In genomic region chr20:42656130-42656529, GRCh38 we compare ENCODE assay signal across 24 cellular contexts.
"Had no signal": no experiment of that assay in that cellular context is flagged by ENCODE, and none has a peak within 500 bp of the region (broad histone marks: within the 10 kb centered on the region; RNA-seq: fewer than 3 reads in every experiment).

No MANE protein-coding gene starts in this region.

- H3K27me3 Mint-ChIP-seq: activated CD4-positive, alpha-beta memory T cell treated with anti-CD3 and anti-CD28 coated beads, Interleukin-2, amount 10 ng/mL, durations not matched to agents 7 days and 5 days; activated CD4-positive, alpha-beta T cell treated with anti-CD3 and anti-CD28 coated beads for 36 hours; activated CD4-positive, alpha-beta T cell treated with anti-CD3 and anti-CD28 coated beads, Interleukin-2, amount 10 ng/mL, durations not matched to agents 24 days and 14 days; activated naive CD4-positive, alpha-beta T cell treated with anti-CD3 and anti-CD28 coated beads, Interleukin-2, amount 10 ng/mL, durations not matched to agents 7 days and 5 days; activated naive CD8-positive, alpha-beta T cell treated with anti-CD3 and anti-CD28 coated beads, Interleukin-2, amount 10 ng/mL, durations not matched to agents 7 days and 5 days; activated T-cell treated with anti-CD3 and anti-CD28 coated beads, Interleukin-2, amount 50 U/mL, for 24 hours; central memory CD8-positive, alpha-beta T cell; dendritic cell treated with granulocyte-macrophage colony-stimulating factor and Interleukin-4, amounts not matched to agents 40 ng/mL and 50 ng/mL, for 4 days; effector memory CD8-positive, alpha-beta T cell had no signal

- H3K27ac Mint-ChIP-seq: activated CD4-positive, alpha-beta memory T cell treated with anti-CD3 and anti-CD28 coated beads, Interleukin-2, amount 10 ng/mL, durations not matched to agents 7 days and 5 days; activated CD4-positive, alpha-beta T cell treated with anti-CD3 and anti-CD28 coated beads for 36 hours; activated CD4-positive, alpha-beta T cell treated with anti-CD3 and anti-CD28 coated beads, Interleukin-2, amount 10 ng/mL, durations not matched to agents 24 days and 14 days; activated naive CD4-positive, alpha-beta T cell treated with anti-CD3 and anti-CD28 coated beads, Interleukin-2, amount 10 ng/mL, durations not matched to agents 7 days and 5 days; activated naive CD4-positive, alpha-beta T cell treated with anti-CD3 and anti-CD28 coated beads, Interleukin-2, amount 50 U/mL, for 72 hours; activated naive CD8-positive, alpha-beta T cell treated with anti-CD3 and anti-CD28 coated beads, Interleukin-2, amount 10 ng/mL, durations not matched to agents 7 days and 5 days; activated T-cell treated with anti-CD3 and anti-CD28 coated beads, Interleukin-2, amount 50 U/mL, for 24 hours; activated T-cell treated with anti-CD3 and anti-CD28 coated beads, Interleukin-2, amount 50 U/mL, for 72 hours; brain; dendritic cell treated with granulocyte-macrophage colony-stimulating factor and Interleukin-4, amounts not matched to agents 40 ng/mL and 50 ng/mL, for 4 days; effector memory CD8-positive, alpha-beta T cell had no signal

- DNase-seq: activated CD4-positive, alpha-beta memory T cell treated with anti-CD3 and anti-CD28 coated beads, Interleukin-2, amount 10 ng/mL, durations not matched to agents 7 days and 5 days; activated CD4-positive, alpha-beta T cell treated with anti-CD3 and anti-CD28 coated beads for 36 hours; activated CD4-positive, alpha-beta T cell treated with anti-CD3 and anti-CD28 coated beads, Interleukin-2, amount 10 ng/mL, durations not matched to agents 24 days and 14 days; activated CD4-positive, alpha-beta T cell treated with anti-CD3 and anti-CD28 coated beads, Interleukin-2, amount 50 U/mL, for 4 hours; activated CD4-positive, CD25-positive, alpha-beta regulatory T cell; activated CD4-positive, CD25-positive, alpha-beta regulatory T cell treated with anti-CD3 and anti-CD28 coated beads, Interleukin-2, amount 50 U/mL, for 72 hours; activated CD8-positive, alpha-beta memory T cell treated with anti-CD3 and anti-CD28 coated beads, Interleukin-2, amount 50 U/mL, for 48 hours; activated gamma-delta T cell; activated naive CD4-positive, alpha-beta T cell; activated naive CD4-positive, alpha-beta T cell treated with anti-CD3 and anti-CD28 coated beads, Interleukin-2, amount 10 ng/mL, durations not matched to agents 7 days and 5 days; activated naive CD8-positive, alpha-beta T cell treated with anti-CD3 and anti-CD28 coated beads, Interleukin-2, amount 10 ng/mL, durations not matched to agents 7 days and 5 days; activated T-cell treated with anti-CD3 and anti-CD28 coated beads for 4 hours; activated T-cell treated with anti-CD3 and anti-CD28 coated beads, Interleukin-2, amount 50 U/mL, for 24 hours; activated T-cell treated with anti-CD3 and anti-CD28 coated beads, Interleukin-2, amount 50 U/mL, for 72 hours; dorsolateral prefrontal cortex; effector CD4-positive, alpha-beta T cell; effector memory CD8-positive, alpha-beta T cell; foreskin fibroblast; head of caudate nucleus; T-helper 2 cell had no signal

- H3K4me3 Mint-ChIP-seq: activated CD4-positive, alpha-beta memory T cell treated with anti-CD3 and anti-CD28 coated beads, Interleukin-2, amount 10 ng/mL, durations not matched to agents 7 days and 5 days; activated CD4-positive, alpha-beta T cell treated with anti-CD3 and anti-CD28 coated beads for 36 hours; activated CD4-positive, alpha-beta T cell treated with anti-CD3 and anti-CD28 coated beads, Interleukin-2, amount 10 ng/mL, durations not matched to agents 24 days and 14 days; activated naive CD4-positive, alpha-beta T cell treated with anti-CD3 and anti-CD28 coated beads, Interleukin-2, amount 10 ng/mL, durations not matched to agents 7 days and 5 days; activated naive CD8-positive, alpha-beta T cell treated with anti-CD3 and anti-CD28 coated beads, Interleukin-2, amount 10 ng/mL, durations not matched to agents 7 days and 5 days; activated T-cell treated with anti-CD3 and anti-CD28 coated beads, Interleukin-2, amount 50 U/mL, for 24 hours; activated T-cell treated with anti-CD3 and anti-CD28 coated beads, Interleukin-2, amount 50 U/mL, for 72 hours; brain; central memory CD8-positive, alpha-beta T cell; dendritic cell treated with granulocyte-macrophage colony-stimulating factor and Interleukin-4, amounts not matched to agents 40 ng/mL and 50 ng/mL, for 4 days; effector memory CD8-positive, alpha-beta T cell had no signal

- H3K36me3 Mint-ChIP-seq: activated naive CD4-positive, alpha-beta T cell treated with anti-CD3 and anti-CD28 coated beads, Interleukin-2, amount 10 ng/mL, durations not matched to agents 7 days and 5 days; activated naive CD8-positive, alpha-beta T cell treated with anti-CD3 and anti-CD28 coated beads, Interleukin-2, amount 10 ng/mL, durations not matched to agents 7 days and 5 days; brain had no signal

- ATAC-seq: activated CD4-positive, alpha-beta T cell treated with anti-CD3 and anti-CD28 coated beads for 36 hours; activated naive CD4-positive, alpha-beta T cell treated with anti-CD3 and anti-CD28 coated beads, Interleukin-2, amount 50 U/mL, for 72 hours; activated T-cell treated with anti-CD3 and anti-CD28 coated beads, Interleukin-2, amount 50 U/mL, for 72 hours; effector memory CD8-positive, alpha-beta T cell had no signal

- H3K9me3 Mint-ChIP-seq: activated CD4-positive, alpha-beta T cell treated with anti-CD3 and anti-CD28 coated beads, Interleukin-2, amount 10 ng/mL, durations not matched to agents 24 days and 14 days had no signal

- H3K4me1 Mint-ChIP-seq: activated CD4-positive, alpha-beta memory T cell treated with anti-CD3 and anti-CD28 coated beads, Interleukin-2, amount 10 ng/mL, durations not matched to agents 7 days and 5 days; activated CD4-positive, alpha-beta T cell treated with anti-CD3 and anti-CD28 coated beads for 36 hours; activated CD4-positive, alpha-beta T cell treated with anti-CD3 and anti-CD28 coated beads, Interleukin-2, amount 10 ng/mL, durations not matched to agents 24 days and 14 days; activated naive CD4-positive, alpha-beta T cell treated with anti-CD3 and anti-CD28 coated beads, Interleukin-2, amount 10 ng/mL, durations not matched to agents 7 days and 5 days; activated naive CD8-positive, alpha-beta T cell treated with anti-CD3 and anti-CD28 coated beads, Interleukin-2, amount 10 ng/mL, durations not matched to agents 7 days and 5 days; brain; central memory CD8-positive, alpha-beta T cell had no signal
